13 cellular contexts compared by ENCODE assay signal in the genomic region with DNA sequence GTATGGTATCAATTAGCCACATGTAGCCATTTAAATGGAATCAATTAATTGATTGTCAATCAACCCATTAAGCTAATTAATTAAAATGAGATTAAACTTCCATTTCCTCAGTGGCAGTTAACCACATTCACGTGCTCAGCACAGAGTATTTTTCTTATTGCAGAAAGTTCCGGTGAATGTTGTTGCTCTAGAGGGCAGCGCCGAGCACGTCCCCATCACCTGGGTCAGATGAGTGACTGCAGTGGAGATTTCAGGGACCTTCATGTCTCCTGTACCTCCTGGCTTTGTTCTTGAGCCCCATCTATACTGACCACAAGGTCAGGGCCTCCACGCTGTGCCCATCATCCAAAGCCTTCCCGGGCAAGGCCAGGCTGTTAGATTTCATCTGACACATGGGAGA.
"Had no signal": no experiment of that assay in that cellular context is flagged by ENCODE, and none has a peak within 500 bp of the region (broad histone marks: within the 10 kb centered on the region; RNA-seq: fewer than 3 reads in every experiment).

No MANE protein-coding gene starts in this region.

- H3K36me3 Mint-ChIP-seq: stimulated activated naive B cell treated with anti-CD40 and anti-IgM and Interleukin-4, amounts not matched to agents 10 μg/mL and 1 μg/mL and 100 μg/mL, for 72 hours had no signal

- H3K9me3 Mint-ChIP-seq: activated T-cell treated with anti-CD3 and anti-CD28 coated beads, Interleukin-2, amount 50 U/mL, for 4 hours; central memory CD8-positive, alpha-beta T cell had no signal

- H3K27ac Mint-ChIP-seq: stimulated activated naive B cell treated with anti-CD40 and anti-IgM and Interleukin-4, amounts not matched to agents 10 μg/mL and 1 μg/mL and 100 μg/mL, for 72 hours had no signal

- H3K27me3 ChIP-seq: brain microvascular endothelial cell, colonic mucosa, upper lobe of right lung had no signal

- DNase-seq: activated CD4-positive, alpha-beta T cell treated with anti-CD3 and anti-CD28 coated beads for 48 hours; activated CD4-positive, CD25-positive, alpha-beta regulatory T cell; activated CD8-positive, alpha-beta memory T cell treated with anti-CD3 and anti-CD28 coated beads, Interleukin-2, amount 50 U/mL, for 4 hours; activated naive CD4-positive, alpha-beta T cell treated with anti-CD3 and anti-CD28 coated beads, Interleukin-2, amount 50 U/mL, for 16 hours; activated T-cell treated with anti-CD3 and anti-CD28 coated beads, Interleukin-2, amount 50 U/mL, for 4 hours; aorta; brain microvascular endothelial cell; colonic mucosa; left ventricle myocardium superior; stimulated activated naive B cell treated with anti-CD40 and anti-IgM and Interleukin-4, amounts not matched to agents 10 μg/mL and 1 μg/mL and 100 μg/mL, for 72 hours; upper lobe of right lung had no signal

- H3K4me1 ChIP-seq: colonic mucosa, upper lobe of right lung had no signal

- H3K4me3 Mint-ChIP-seq: activated T-cell treated with anti-CD3 and anti-CD28 coated beads, Interleukin-2, amount 50 U/mL, for 4 hours; central memory CD8-positive, alpha-beta T cell; stimulated activated naive B cell treated with anti-CD40 and anti-IgM and Interleukin-4, amounts not matched to agents 10 μg/mL and 1 μg/mL and 100 μg/mL, for 72 hours had no signal

- ATAC-seq: activated T-cell treated with anti-CD3 and anti-CD28 coated beads, Interleukin-2, amount 50 U/mL, for 4 hours; left ventricle myocardium superior; stimulated activated naive B cell treated with anti-CD40 and anti-IgM and Interleukin-4, amounts not matched to agents 10 μg/mL and 1 μg/mL and 100 μg/mL, for 72 hours; upper lobe of right lung had no signal

- H3K9me3 ChIP-seq: colonic mucosa, thoracic aorta, upper lobe of right lung had no signal

- H3K36me3 ChIP-seq: brain microvascular endothelial cell, colonic mucosa, thoracic aorta, upper lobe of right lung had no signal

- H3K4me1 Mint-ChIP-seq: central memory CD8-positive, alpha-beta T cell; stimulated activated naive B cell treated with anti-CD40 and anti-IgM and Interleukin-4, amounts not matched to agents 10 μg/mL and 1 μg/mL and 100 μg/mL, for 72 hours had no signal

- H3K27ac ChIP-seq: brain microvascular endothelial cell, colonic mucosa, thoracic aorta, upper lobe of right lung had no signal

- H3K4me3 ChIP-seq: colonic mucosa, thoracic aorta, upper lobe of right lung had no signal
